ENCODE assay signal across 2 cellular contexts in the genomic region with DNA sequence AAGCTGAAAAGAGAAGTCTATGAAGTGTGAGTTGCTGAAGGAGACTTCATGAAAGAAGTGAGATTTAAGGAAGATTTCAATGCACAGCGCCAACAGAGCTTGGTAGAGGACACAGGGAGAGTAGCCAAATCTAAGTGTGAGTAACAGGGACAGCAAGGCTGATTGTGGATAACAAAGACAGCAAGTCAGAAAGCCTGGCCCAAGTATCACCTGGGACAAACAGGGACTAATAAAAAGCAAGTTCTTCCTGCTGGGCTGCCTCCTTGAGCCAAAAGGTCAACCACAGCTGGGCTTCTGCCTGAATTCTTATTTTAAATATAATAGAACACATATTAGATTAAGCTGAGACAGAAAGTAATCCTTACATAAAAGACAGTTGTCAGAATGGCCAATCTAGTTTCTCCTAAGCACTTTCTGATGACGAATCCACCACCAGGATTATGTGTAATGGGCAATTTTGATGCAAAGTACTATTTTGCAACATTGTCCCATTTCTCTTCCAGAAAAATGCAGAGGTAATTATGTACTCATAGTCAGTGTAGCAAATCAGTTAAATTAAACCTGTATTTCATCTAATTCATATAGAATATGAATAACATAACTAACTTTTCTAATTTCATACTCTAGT.
TF ChIP-seq lines count a peak whose summit lies in the region.

No MANE protein-coding gene starts in this region.

TF ChIP-seq in HCT116, 20 proteins besides CTCF, POLR2A, EP300 and RAD21 (continued from another document):
- TF ChIP-seq, protein P1, sequence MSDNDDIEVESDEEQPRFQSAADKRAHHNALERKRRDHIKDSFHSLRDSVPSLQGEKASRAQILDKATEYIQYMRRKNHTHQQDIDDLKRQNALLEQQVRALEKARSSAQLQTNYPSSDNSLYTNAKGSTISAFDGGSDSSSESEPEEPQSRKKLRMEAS (IDR thresholded peaks at IDR 0.05), result peak; percentile 3; the same call in 1 of the 2 replicates

TF ChIP-seq in SK-N-SH, 30 proteins besides CTCF, POLR2A, EP300 and RAD21:
- TF ChIP-seq, protein P2, sequence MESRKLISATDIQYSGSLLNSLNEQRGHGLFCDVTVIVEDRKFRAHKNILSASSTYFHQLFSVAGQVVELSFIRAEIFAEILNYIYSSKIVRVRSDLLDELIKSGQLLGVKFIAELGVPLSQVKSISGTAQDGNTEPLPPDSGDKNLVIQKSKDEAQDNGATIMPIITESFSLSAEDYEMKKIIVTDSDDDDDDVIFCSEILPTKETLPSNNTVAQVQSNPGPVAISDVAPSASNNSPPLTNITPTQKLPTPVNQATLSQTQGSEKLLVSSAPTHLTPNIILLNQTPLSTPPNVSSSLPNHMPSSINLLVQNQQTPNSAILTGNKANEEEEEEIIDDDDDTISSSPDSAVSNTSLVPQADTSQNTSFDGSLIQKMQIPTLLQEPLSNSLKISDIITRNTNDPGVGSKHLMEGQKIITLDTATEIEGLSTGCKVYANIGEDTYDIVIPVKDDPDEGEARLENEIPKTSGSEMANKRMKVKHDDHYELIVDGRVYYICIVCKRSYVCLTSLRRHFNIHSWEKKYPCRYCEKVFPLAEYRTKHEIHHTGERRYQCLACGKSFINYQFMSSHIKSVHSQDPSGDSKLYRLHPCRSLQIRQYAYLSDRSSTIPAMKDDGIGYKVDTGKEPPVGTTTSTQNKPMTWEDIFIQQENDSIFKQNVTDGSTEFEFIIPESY (IDR thresholded peaks at IDR 0.05; ENCODE audit: borderline replicate concordance, low read depth), result no peak
- TF ChIP-seq, protein P3, sequence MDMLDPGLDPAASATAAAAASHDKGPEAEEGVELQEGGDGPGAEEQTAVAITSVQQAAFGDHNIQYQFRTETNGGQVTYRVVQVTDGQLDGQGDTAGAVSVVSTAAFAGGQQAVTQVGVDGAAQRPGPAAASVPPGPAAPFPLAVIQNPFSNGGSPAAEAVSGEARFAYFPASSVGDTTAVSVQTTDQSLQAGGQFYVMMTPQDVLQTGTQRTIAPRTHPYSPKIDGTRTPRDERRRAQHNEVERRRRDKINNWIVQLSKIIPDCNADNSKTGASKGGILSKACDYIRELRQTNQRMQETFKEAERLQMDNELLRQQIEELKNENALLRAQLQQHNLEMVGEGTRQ (IDR thresholded peaks at IDR 0.05; ENCODE audit: borderline replicate concordance, low read depth, low read length), result no peak
- TF ChIP-seq NFIC (IDR thresholded peaks at IDR 0.05; ENCODE audit: borderline replicate concordance) (no peak), YY1 (IDR thresholded peaks at IDR 0.05; ENCODE audit: low read depth) (no peak), RXRA (IDR thresholded peaks at IDR 0.05; ENCODE audit: borderline replicate concordance, low read depth) (no peak), CHD2 (IDR thresholded peaks at IDR 0.05; ENCODE audit: low read length, partially characterized antibody) (no peak), FOXJ3 (CRISPR knock-in tag; IDR thresholded peaks at IDR 0.05) (no peak), FOSL2 (IDR thresholded peaks at IDR 0.05; ENCODE audit: borderline replicate concordance, low read depth) (no peak), TCF12 (IDR thresholded peaks at IDR 0.05) (no peak), FOXM1 (IDR thresholded peaks at IDR 0.05; ENCODE audit: low read depth) (no peak), NRF1 (IDR thresholded peaks at IDR 0.05; ENCODE audit: low read depth, low read length) (no peak), GABPA (IDR thresholded peaks at IDR 0.05; ENCODE audit: low read depth) (no peak)
- TF ChIP-seq, protein P4, sequence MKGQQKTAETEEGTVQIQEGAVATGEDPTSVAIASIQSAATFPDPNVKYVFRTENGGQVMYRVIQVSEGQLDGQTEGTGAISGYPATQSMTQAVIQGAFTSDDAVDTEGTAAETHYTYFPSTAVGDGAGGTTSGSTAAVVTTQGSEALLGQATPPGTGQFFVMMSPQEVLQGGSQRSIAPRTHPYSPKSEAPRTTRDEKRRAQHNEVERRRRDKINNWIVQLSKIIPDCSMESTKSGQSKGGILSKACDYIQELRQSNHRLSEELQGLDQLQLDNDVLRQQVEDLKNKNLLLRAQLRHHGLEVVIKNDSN (IDR thresholded peaks at IDR 0.05; ENCODE audit: borderline replicate concordance, low read depth), result no peak
- TF ChIP-seq, protein P5, sequence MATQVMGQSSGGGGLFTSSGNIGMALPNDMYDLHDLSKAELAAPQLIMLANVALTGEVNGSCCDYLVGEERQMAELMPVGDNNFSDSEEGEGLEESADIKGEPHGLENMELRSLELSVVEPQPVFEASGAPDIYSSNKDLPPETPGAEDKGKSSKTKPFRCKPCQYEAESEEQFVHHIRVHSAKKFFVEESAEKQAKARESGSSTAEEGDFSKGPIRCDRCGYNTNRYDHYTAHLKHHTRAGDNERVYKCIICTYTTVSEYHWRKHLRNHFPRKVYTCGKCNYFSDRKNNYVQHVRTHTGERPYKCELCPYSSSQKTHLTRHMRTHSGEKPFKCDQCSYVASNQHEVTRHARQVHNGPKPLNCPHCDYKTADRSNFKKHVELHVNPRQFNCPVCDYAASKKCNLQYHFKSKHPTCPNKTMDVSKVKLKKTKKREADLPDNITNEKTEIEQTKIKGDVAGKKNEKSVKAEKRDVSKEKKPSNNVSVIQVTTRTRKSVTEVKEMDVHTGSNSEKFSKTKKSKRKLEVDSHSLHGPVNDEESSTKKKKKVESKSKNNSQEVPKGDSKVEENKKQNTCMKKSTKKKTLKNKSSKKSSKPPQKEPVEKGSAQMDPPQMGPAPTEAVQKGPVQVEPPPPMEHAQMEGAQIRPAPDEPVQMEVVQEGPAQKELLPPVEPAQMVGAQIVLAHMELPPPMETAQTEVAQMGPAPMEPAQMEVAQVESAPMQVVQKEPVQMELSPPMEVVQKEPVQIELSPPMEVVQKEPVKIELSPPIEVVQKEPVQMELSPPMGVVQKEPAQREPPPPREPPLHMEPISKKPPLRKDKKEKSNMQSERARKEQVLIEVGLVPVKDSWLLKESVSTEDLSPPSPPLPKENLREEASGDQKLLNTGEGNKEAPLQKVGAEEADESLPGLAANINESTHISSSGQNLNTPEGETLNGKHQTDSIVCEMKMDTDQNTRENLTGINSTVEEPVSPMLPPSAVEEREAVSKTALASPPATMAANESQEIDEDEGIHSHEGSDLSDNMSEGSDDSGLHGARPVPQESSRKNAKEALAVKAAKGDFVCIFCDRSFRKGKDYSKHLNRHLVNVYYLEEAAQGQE (IDR thresholded peaks at IDR 0.05; ENCODE audit: low read depth, low read length), result no peak
- TF ChIP-seq, protein P6, sequence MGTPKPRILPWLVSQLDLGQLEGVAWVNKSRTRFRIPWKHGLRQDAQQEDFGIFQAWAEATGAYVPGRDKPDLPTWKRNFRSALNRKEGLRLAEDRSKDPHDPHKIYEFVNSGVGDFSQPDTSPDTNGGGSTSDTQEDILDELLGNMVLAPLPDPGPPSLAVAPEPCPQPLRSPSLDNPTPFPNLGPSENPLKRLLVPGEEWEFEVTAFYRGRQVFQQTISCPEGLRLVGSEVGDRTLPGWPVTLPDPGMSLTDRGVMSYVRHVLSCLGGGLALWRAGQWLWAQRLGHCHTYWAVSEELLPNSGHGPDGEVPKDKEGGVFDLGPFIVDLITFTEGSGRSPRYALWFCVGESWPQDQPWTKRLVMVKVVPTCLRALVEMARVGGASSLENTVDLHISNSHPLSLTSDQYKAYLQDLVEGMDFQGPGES (IDR thresholded peaks at IDR 0.05; ENCODE audit: low read depth, low read length), result no peak
TF ChIP-seq in SK-N-SH: peak in this region for 0.
